Comparison of ENCODE assay signal across 6 cellular contexts in genomic region chr19:1250374-1251232, GRCh38. TPM values are rescaled to one million over a fixed set of nuclear protein-coding genes. Genes with fewer than 3 reads are reported as not detected.
DNase-seq lines count a peak whose midpoint lies in the region; ATAC-seq and TF ChIP-seq lines count a peak whose summit lies in the region.

No MANE protein-coding gene starts in this region.

- H3K36me3 ChIP-seq in adrenal gland (replicated peaks in 1 of 2), result peaks cover 0 to 33% of the 10 kb centered on the region in 2 donors
- H3K36me3 ChIP-seq in vagina, result peaks cover 0 to 19% of the 10 kb centered on the region in 2 donors

- peaks cover 11% of the 10 kb centered on the region for H3K4me1 Mint-ChIP-seq in CD4-positive, alpha-beta T cell (ENCODE audit: low read depth)

- H3K36me3 Mint-ChIP-seq in CD4-positive, alpha-beta T cell (ENCODE audit: low read depth), result peaks cover 36% of the 10 kb centered on the region

- no peaks in the 10 kb centered on the region for H3K9me3 ChIP-seq in CD4-positive, alpha-beta T cell (ENCODE audit: control insufficient read depth, low read length)
- H3K9me3 ChIP-seq in adrenal gland (replicated peaks in 1 of 3) (no peaks in the 10 kb centered on the region), vagina (no peaks in the 10 kb centered on the region)

- no peak for TF ChIP-seq CTCF in CD4-positive, alpha-beta T cell (IDR thresholded peaks at IDR 0.05)
- TF ChIP-seq CTCF in adrenal gland (IDR thresholded peaks at IDR 0.05), result no peak
- no peak for TF ChIP-seq CTCF in vagina (IDR thresholded peaks at IDR 0.05)

- H3K4me1 ChIP-seq in adrenal gland (replicated peaks in 1 of 2), result peaks cover 50 to 51% of the 10 kb centered on the region in 2 donors
- H3K4me1 ChIP-seq in vagina, result peaks cover 58% of the 10 kb centered on the region

- peak; percentile 16 to 26 for TF ChIP-seq POLR2A in adrenal gland (IDR thresholded peaks at IDR 0.05)
- TF ChIP-seq POLR2A in vagina (IDR thresholded peaks at IDR 0.05), result no peak

- peak overlapping the region; percentile 97 for H3K4me3 Mint-ChIP-seq in CD4-positive, alpha-beta T cell

- peak overlapping the region in 3 of 4 donors; percentile 40 to 92 (median 82) for H3K4me3 ChIP-seq in adrenal gland
- H3K4me3 ChIP-seq in vagina, result peak overlapping the region; percentile 79 to 85

- intact Hi-C loops in CD4-positive, alpha-beta T cell (cut with DNase I, micrococcal nuclease), result loop anchor here in 1 of 2 experiments (5.0 kb wide), 1 partner anchor 173 kb away; no protein-coding TSS in a partner anchor
- intact Hi-C loops in adrenal gland (cut with DNase I), result no loop called here
- intact Hi-C loops in vagina (cut with DNase I), result no loop called here

- DNase-seq in CD4-positive, alpha-beta T cell, result peak in 8 of 10 experiments; percentile 50 to 67 (median 60)
- DNase-seq in NCI-H1105 treated with DMSO at 0.1 percent for 48 hours (lab: John Stamatoyannopoulos, UW), result peak; percentile 52
- peak; percentile 70 to 82 (median 75) for DNase-seq in adrenal gland
- peak; percentile 95 for DNase-seq in left kidney (ENCODE audit: low read depth, low spot score)
- no peak for DNase-seq in vagina (ENCODE audit: extremely low spot score in 2 of 2)
- DNase-seq in mucosa of gallbladder (ENCODE audit: low spot score), result no peak

- no peak for ATAC-seq in CD4-positive, alpha-beta T cell (ENCODE audit: poor library complexity)

- H3K27me3 ChIP-seq in CD4-positive, alpha-beta T cell (ENCODE audit: control insufficient read depth, insufficient read depth, low read length), result no peaks in the 10 kb centered on the region
- no peaks in the 10 kb centered on the region for H3K27me3 ChIP-seq in adrenal gland
- no peaks in the 10 kb centered on the region for H3K27me3 ChIP-seq in vagina

- POLR2A ChIA-PET in CD4-positive, alpha-beta T cell (lab: Charles Lee), result interaction anchor here (0.9 to 3.7 kb wide), 7 partner anchors 9 to 25 kb away, joined by 3 to 193 read pairs (median 9); partner anchors contain the start of genes CIRBP and FAM174C

- no peaks in the 10 kb centered on the region for H3K9me3 Mint-ChIP-seq in CD4-positive, alpha-beta T cell

- H3K27ac Mint-ChIP-seq in CD4-positive, alpha-beta T cell, result peak overlapping the region; percentile 97

- no peaks in the 10 kb centered on the region for H3K27me3 Mint-ChIP-seq in CD4-positive, alpha-beta T cell

- 0 to 1% (median 0%) methylated on average over 1 to 92 of the region's 97 CpGs for WGBS in adrenal gland, 4 donors

- H3K27ac ChIP-seq in CD4-positive, alpha-beta T cell (ENCODE audit: low read depth, low read length), result peak overlapping the region; percentile 87
- H3K27ac ChIP-seq in adrenal gland (peak overlapping the region; percentile 97 to 100 (median 99)), vagina (peak overlapping the region; percentile 100)

- CTCF ChIA-PET in CD4-positive, alpha-beta T cell (lab: Charles Lee), result no interaction called here

RNA-seq across cellular contexts. Expression of gene MIDN, which starts 2.2 kb away (rescaled TPM):
- 100 to 1,000 TPM; 214 to 228 TPM for total RNA-seq in CD4-positive, alpha-beta T cell
- total RNA-seq in adrenal gland (100 to 1,000 TPM in 5 of 8 donors, 10 to 100 TPM in 3; 20.0 to 189 (median 113) TPM), vagina (170 TPM), mucosa of gallbladder (127 TPM)
- polyA plus RNA-seq in adrenal gland, result 10 to 100 TPM; 15.5 to 73.0 (median 46.8) TPM

RNA-seq across cellular contexts. Expression of gene ATP5F1D, which starts 9.1 kb away (rescaled TPM):
- 10 to 100 TPM; 77.6 to 92.6 TPM for total RNA-seq in CD4-positive, alpha-beta T cell
- total RNA-seq in adrenal gland (100 to 1,000 TPM in 7 of 8 donors, 10 to 100 TPM in 1; 80.2 to 435 (median 229) TPM), vagina (154 TPM), mucosa of gallbladder (213 TPM)
- polyA plus RNA-seq in adrenal gland, result 1,000 to 10,000 TPM in 1 of 3 donors, 100 to 1,000 TPM in 1, 10 to 100 TPM in 1; 15.6 to 1,534 (median 925) TPM

RNA-seq across cellular contexts. Expression of gene CBARP, which starts 12.8 kb away (rescaled TPM):
- total RNA-seq in CD4-positive, alpha-beta T cell, result under 1 TPM in 1 of 2 experiments, not detected in 1; 0.22 TPM
- total RNA-seq in adrenal gland (1 to 10 TPM in 6 of 8 donors, not detected in 2; 1.0 to 5.0 (median 1.8) TPM), vagina (3.9 TPM), mucosa of gallbladder (1.1 TPM)
- 1 to 10 TPM in 2 of 3 donors, under 1 TPM in 1; 0.09 to 9.3 (median 2.2) TPM for polyA plus RNA-seq in adrenal gland

RNA-seq across cellular contexts. Expression of gene CIRBP, which starts 18.5 kb away (rescaled TPM):
- total RNA-seq in CD4-positive, alpha-beta T cell, result 100 to 1,000 TPM; 614 to 628 TPM
- total RNA-seq in adrenal gland (1,000 to 10,000 TPM in 1 of 8 donors, 100 to 1,000 TPM in 7; 317 to 1,164 (median 685) TPM), vagina (192 TPM), mucosa of gallbladder (382 TPM)
- 100 to 1,000 TPM; 360 to 990 (median 737) TPM for polyA plus RNA-seq in adrenal gland

RNA-seq across cellular contexts. Expression of gene FAM174C, which starts 24.7 kb away (rescaled TPM):
- 10 to 100 TPM; 32.0 to 38.3 TPM for total RNA-seq in CD4-positive, alpha-beta T cell
- total RNA-seq in adrenal gland (100 to 1,000 TPM in 3 of 8 donors, 10 to 100 TPM in 5; 67.4 to 279 (median 86.5) TPM), vagina (64.8 TPM), mucosa of gallbladder (57.6 TPM)
- 100 to 1,000 TPM in 2 of 3 donors, 1 to 10 TPM in 1; 3.8 to 139 (median 123) TPM for polyA plus RNA-seq in adrenal gland

Comparison
In these comparisons a context has a peak if more than half of its experiments do, and no peak if none do; other contexts are left out.
1. DNase-seq: peak in CD4-positive, alpha-beta T cell (8 of 10), NCI-H1105 treated with DMSO at 0.1 percent for 48 hours (single experiment), adrenal gland (7 of 7) and left kidney (single experiment); none in vagina (0 of 2) and mucosa of gallbladder (single experiment).
2. POLR2A ChIP-seq: peak in adrenal gland (2 of 2); none in vagina (0 of 2).
3. Peak in every context shown above with its lines, with median percentiles within 50 percentile points of each other: H3K27ac ChIP-seq.